ENCODE assay signal across 16 cellular contexts in genomic region chr11:69391192-69392103, GRCh38.
"Had no signal": no experiment of that assay in that cellular context is flagged by ENCODE, and none has a peak within 500 bp of the region (broad histone marks: within the 10 kb centered on the region; RNA-seq: fewer than 3 reads in every experiment).

No MANE protein-coding gene starts in this region.

- H3K9me3 ChIP-seq: vagina had no signal

- H3K4me3 ChIP-seq: esophagus squamous epithelium, hepatocyte, left lung, psoas muscle, tibial artery, vagina had no signal

- ATAC-seq: left lung; naive thymus-derived CD8-positive, alpha-beta T cell; psoas muscle; stimulated activated effector memory CD8-positive, alpha-beta T cell treated with anti-CD3 and anti-CD28 coated beads, Interleukin-12 subunit alpha, Interleukin-12 subunit beta, amount 100 ng/mL, for 72 hours had no signal

- H3K27me3 ChIP-seq: brain microvascular endothelial cell, hepatocyte, left lung, vagina had no signal

- H3K4me2 ChIP-seq: hepatocyte had no signal

- H3K36me3 ChIP-seq: brain microvascular endothelial cell, esophagus squamous epithelium, left lung, tibial artery, vagina had no signal

- FAIRE-seq: endothelial cell of umbilical vein had no signal

- H3K27ac ChIP-seq: brain microvascular endothelial cell, esophagus squamous epithelium, hepatocyte, left lung, psoas muscle, tibial artery, vagina had no signal

- DNase-seq: activated CD4-positive, alpha-beta T cell treated with anti-CD3 and anti-CD28 coated beads for 1 hour; activated CD4-positive, alpha-beta T cell treated with anti-CD3 and anti-CD28 coated beads, Interleukin-2, amount 50 U/mL, for 4 hours; brain microvascular endothelial cell; cortex of kidney; effector CD4-positive, alpha-beta T cell; esophagus squamous epithelium; islet precursor cell; naive thymus-derived CD8-positive, alpha-beta T cell; T1000 had no signal

- H3K4me1 ChIP-seq: left lung, psoas muscle, tibial artery, vagina had no signal
